In genomic region chr6:36180126-36180525, GRCh38 we compare ENCODE assay signal across 28 cellular contexts.
"Had no signal": no experiment of that assay in that cellular context is flagged by ENCODE, and none has a peak within 500 bp of the region (broad histone marks: within the 10 kb centered on the region; RNA-seq: fewer than 3 reads in every experiment).

No MANE protein-coding gene starts in this region.

- ATAC-seq: effector memory CD8-positive, alpha-beta T cell; esophagus mucosa; foreskin keratinocyte; gastrocnemius medialis; gastroesophageal sphincter; heart left ventricle; heart right ventricle had no signal

- H3K9me3 ChIP-seq: colonic mucosa, gastrocnemius medialis had no signal

- DNase-seq: colonic mucosa; cortex of kidney; dermis blood vessel endothelial cell; dorsolateral prefrontal cortex; effector CD4-positive, alpha-beta T cell; effector CD8-positive, alpha-beta T cell; effector memory CD4-positive, alpha-beta T cell; effector memory CD8-positive, alpha-beta T cell; endodermal cell; erythroblast; esophagus squamous epithelium; foreskin fibroblast; foreskin keratinocyte; foreskin melanocyte; gastrocnemius medialis; glutamatergic neuron; head of caudate nucleus; heart left ventricle; heart right ventricle had no signal

- H3K4me3 ChIP-seq: colonic mucosa, coronary artery, dorsolateral prefrontal cortex, esophagus muscularis mucosa, esophagus squamous epithelium, gastrocnemius medialis, gastroesophageal sphincter, heart left ventricle, heart right ventricle had no signal

- H3K27me3 Mint-ChIP-seq: dendritic cell treated with granulocyte-macrophage colony-stimulating factor and Interleukin-4, amounts not matched to agents 40 ng/mL and 50 ng/mL, for 4 days; effector memory CD8-positive, alpha-beta T cell had no signal

- H3K4me1 Mint-ChIP-seq: endodermal cell had no signal

- H3K27ac Mint-ChIP-seq: dendritic cell treated with granulocyte-macrophage colony-stimulating factor and Interleukin-4, amounts not matched to agents 40 ng/mL and 50 ng/mL, for 4 days; effector memory CD8-positive, alpha-beta T cell; endodermal cell had no signal

- FAIRE-seq: colon, endometrium, endothelial cell of umbilical vein had no signal

- H3K27me3 ChIP-seq: colonic mucosa, dorsolateral prefrontal cortex, esophagus muscularis mucosa, esophagus squamous epithelium, gastrocnemius medialis, gastroesophageal sphincter, heart left ventricle, heart right ventricle had no signal

- H3K27ac ChIP-seq: colonic mucosa, coronary artery, dorsolateral prefrontal cortex, epithelial cell of prostate, esophagus muscularis mucosa, esophagus squamous epithelium, foreskin keratinocyte, gastrocnemius medialis, gastroesophageal sphincter, heart left ventricle, heart right ventricle had no signal

- H3K4me3 Mint-ChIP-seq: dendritic cell treated with granulocyte-macrophage colony-stimulating factor and Interleukin-4, amounts not matched to agents 40 ng/mL and 50 ng/mL, for 4 days; effector memory CD8-positive, alpha-beta T cell; endodermal cell had no signal

- H3K36me3 ChIP-seq: colonic mucosa, esophagus muscularis mucosa, esophagus squamous epithelium, gastrocnemius medialis, gastroesophageal sphincter had no signal

- H3K4me1 ChIP-seq: colonic mucosa, esophagus muscularis mucosa, esophagus squamous epithelium, foreskin keratinocyte, gastrocnemius medialis, gastroesophageal sphincter, heart left ventricle, heart right ventricle had no signal
